1 cellular context compared by ENCODE assay signal in genomic region chr2:234978466-234979203, GRCh38.
TF ChIP-seq lines count a peak whose summit lies in the region.

No MANE protein-coding gene starts in this region.

TF ChIP-seq in HepG2, 621 proteins besides CTCF, POLR2A, EP300 and RAD21 (continued from another document and continues in another):
- TF ChIP-seq SNAPC4 (CRISPR knock-in tag; IDR thresholded peaks at IDR 0.05) (no peak), GATA4 (IDR thresholded peaks at IDR 0.05; ENCODE audit: borderline replicate concordance, low read depth) (no peak), POGZ (CRISPR knock-in tag; IDR thresholded peaks at IDR 0.05) (peak; percentile 56; the same call in 1 of the 2 replicates), PHF20 (CRISPR knock-in tag; IDR thresholded peaks at IDR 0.05) (no peak), KMT2B (CRISPR knock-in tag; IDR thresholded peaks at IDR 0.05) (no peak), STAG1 (CRISPR knock-in tag; IDR thresholded peaks at IDR 0.05) (no peak), ZNF354B (CRISPR knock-in tag; IDR thresholded peaks at IDR 0.05) (no peak), KMT2A (CRISPR knock-in tag; IDR thresholded peaks at IDR 0.05) (no peak; the same call in 1 of the 2 replicates), ZFYVE20 (CRISPR knock-in tag; IDR thresholded peaks at IDR 0.05; ENCODE audit: borderline replicate concordance, low read depth) (peak; percentile 31; the same call in 1 of the 2 replicates), ZBTB10 (CRISPR knock-in tag; IDR thresholded peaks at IDR 0.05; ENCODE audit: borderline replicate concordance) (peak; percentile 90; the same call in 1 of the 2 replicates), ZBTB7A (CRISPR knock-in tag; IDR thresholded peaks at IDR 0.05) (no peak), ZNF607 (CRISPR knock-in tag; IDR thresholded peaks at IDR 0.05; ENCODE audit: borderline replicate concordance) (no peak), ATF1 (CRISPR knock-in tag; IDR thresholded peaks at IDR 0.05) (no peak), KLF12 (CRISPR knock-in tag; IDR thresholded peaks at IDR 0.05; ENCODE audit: borderline replicate concordance) (no peak), ZNF451 (CRISPR knock-in tag; IDR thresholded peaks at IDR 0.05) (no peak; the same call in 1 of the 2 replicates), ZNF644 (CRISPR knock-in tag; IDR thresholded peaks at IDR 0.05; ENCODE audit: low read depth) (no peak), NONO (IDR thresholded peaks at IDR 0.05) (no peak), NONO (CRISPR knock-in tag; conservative IDR thresholded peaks at IDR 0.05) (no peak; the same call in 1 of the 2 replicates), ZNF326 (CRISPR knock-in tag; IDR thresholded peaks at IDR 0.05; ENCODE audit: borderline replicate concordance) (no peak), PPARG (CRISPR knock-in tag; conservative IDR thresholded peaks at IDR 0.05) (no peak; the same call in 1 of the 2 replicates), LRRFIP1 (CRISPR knock-in tag; conservative IDR thresholded peaks at IDR 0.05) (no peak), FOXO1 (CRISPR knock-in tag; IDR thresholded peaks at IDR 0.05) (no peak), ZNF33A (CRISPR knock-in tag; IDR thresholded peaks at IDR 0.05; ENCODE audit: borderline replicate concordance) (no peak), HDAC6 (IDR thresholded peaks at IDR 0.05; ENCODE audit: low read depth, low read length) (no peak), MEF2D (CRISPR knock-in tag; IDR thresholded peaks at IDR 0.05) (no peak), MLXIP (CRISPR knock-in tag; IDR thresholded peaks at IDR 0.05; ENCODE audit: borderline replicate concordance) (no peak), ZNF547 (CRISPR knock-in tag; IDR thresholded peaks at IDR 0.05) (no peak), ZNF292 (CRISPR knock-in tag; IDR thresholded peaks at IDR 0.05; ENCODE audit: borderline replicate concordance, low read depth) (no peak; the same call in 1 of the 2 replicates), ZBTB20 (CRISPR knock-in tag; IDR thresholded peaks at IDR 0.05; ENCODE audit: borderline replicate concordance, low read depth) (no peak), SATB2 (CRISPR knock-in tag; IDR thresholded peaks at IDR 0.05) (no peak), ZSCAN25 (CRISPR knock-in tag; IDR thresholded peaks at IDR 0.05) (no peak), IKZF1 (IDR thresholded peaks at IDR 0.05) (no peak), LBX2 (CRISPR knock-in tag; IDR thresholded peaks at IDR 0.05; ENCODE audit: borderline replicate concordance) (no peak), ZNF766 (CRISPR knock-in tag; IDR thresholded peaks at IDR 0.05; ENCODE audit: borderline replicate concordance) (no peak), ZNF337 (CRISPR knock-in tag; IDR thresholded peaks at IDR 0.05; ENCODE audit: borderline replicate concordance, low read depth) (no peak), YEATS4 (CRISPR knock-in tag; IDR thresholded peaks at IDR 0.05; ENCODE audit: borderline replicate concordance) (no peak), POLR2AphosphoS2 (IDR thresholded peaks at IDR 0.05; ENCODE audit: low read depth, low read length) (no peak), CREB3 (CRISPR knock-in tag; IDR thresholded peaks at IDR 0.05) (no peak), ZNF317 (CRISPR knock-in tag; IDR thresholded peaks at IDR 0.05) (no peak), ZNF75D (CRISPR knock-in tag; IDR thresholded peaks at IDR 0.05; ENCODE audit: borderline replicate concordance) (no peak), MATR3 (CRISPR knock-in tag; IDR thresholded peaks at IDR 0.05) (no peak), NR3C1 (CRISPR knock-in tag; IDR thresholded peaks at IDR 0.05) (no peak), SMC3 (IDR thresholded peaks at IDR 0.05; ENCODE audit: low read length) (no peak), SNAPC2 (CRISPR knock-in tag; IDR thresholded peaks at IDR 0.05) (no peak), ZSCAN12 (CRISPR knock-in tag; IDR thresholded peaks at IDR 0.05) (no peak)
- TF ChIP-seq, protein P1, sequence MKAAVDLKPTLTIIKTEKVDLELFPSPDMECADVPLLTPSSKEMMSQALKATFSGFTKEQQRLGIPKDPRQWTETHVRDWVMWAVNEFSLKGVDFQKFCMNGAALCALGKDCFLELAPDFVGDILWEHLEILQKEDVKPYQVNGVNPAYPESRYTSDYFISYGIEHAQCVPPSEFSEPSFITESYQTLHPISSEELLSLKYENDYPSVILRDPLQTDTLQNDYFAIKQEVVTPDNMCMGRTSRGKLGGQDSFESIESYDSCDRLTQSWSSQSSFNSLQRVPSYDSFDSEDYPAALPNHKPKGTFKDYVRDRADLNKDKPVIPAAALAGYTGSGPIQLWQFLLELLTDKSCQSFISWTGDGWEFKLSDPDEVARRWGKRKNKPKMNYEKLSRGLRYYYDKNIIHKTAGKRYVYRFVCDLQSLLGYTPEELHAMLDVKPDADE (CRISPR knock-in tag; IDR thresholded peaks at IDR 0.05) = no peak
- TF ChIP-seq, protein P2, sequence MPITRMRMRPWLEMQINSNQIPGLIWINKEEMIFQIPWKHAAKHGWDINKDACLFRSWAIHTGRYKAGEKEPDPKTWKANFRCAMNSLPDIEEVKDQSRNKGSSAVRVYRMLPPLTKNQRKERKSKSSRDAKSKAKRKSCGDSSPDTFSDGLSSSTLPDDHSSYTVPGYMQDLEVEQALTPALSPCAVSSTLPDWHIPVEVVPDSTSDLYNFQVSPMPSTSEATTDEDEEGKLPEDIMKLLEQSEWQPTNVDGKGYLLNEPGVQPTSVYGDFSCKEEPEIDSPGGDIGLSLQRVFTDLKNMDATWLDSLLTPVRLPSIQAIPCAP (CRISPR knock-in tag; IDR thresholded peaks at IDR 0.05; ENCODE audit: low read depth) = no peak
- TF ChIP-seq, protein P3, sequence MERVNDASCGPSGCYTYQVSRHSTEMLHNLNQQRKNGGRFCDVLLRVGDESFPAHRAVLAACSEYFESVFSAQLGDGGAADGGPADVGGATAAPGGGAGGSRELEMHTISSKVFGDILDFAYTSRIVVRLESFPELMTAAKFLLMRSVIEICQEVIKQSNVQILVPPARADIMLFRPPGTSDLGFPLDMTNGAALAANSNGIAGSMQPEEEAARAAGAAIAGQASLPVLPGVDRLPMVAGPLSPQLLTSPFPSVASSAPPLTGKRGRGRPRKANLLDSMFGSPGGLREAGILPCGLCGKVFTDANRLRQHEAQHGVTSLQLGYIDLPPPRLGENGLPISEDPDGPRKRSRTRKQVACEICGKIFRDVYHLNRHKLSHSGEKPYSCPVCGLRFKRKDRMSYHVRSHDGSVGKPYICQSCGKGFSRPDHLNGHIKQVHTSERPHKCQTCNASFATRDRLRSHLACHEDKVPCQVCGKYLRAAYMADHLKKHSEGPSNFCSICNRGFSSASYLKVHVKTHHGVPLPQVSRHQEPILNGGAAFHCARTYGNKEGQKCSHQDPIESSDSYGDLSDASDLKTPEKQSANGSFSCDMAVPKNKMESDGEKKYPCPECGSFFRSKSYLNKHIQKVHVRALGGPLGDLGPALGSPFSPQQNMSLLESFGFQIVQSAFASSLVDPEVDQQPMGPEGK (CRISPR knock-in tag; IDR thresholded peaks at IDR 0.05) = 0 out of 2 replicates have a peak, but pooled peaks have one; percentile 36
